ENCODE assay signal across 1 cellular context in the genomic region with DNA sequence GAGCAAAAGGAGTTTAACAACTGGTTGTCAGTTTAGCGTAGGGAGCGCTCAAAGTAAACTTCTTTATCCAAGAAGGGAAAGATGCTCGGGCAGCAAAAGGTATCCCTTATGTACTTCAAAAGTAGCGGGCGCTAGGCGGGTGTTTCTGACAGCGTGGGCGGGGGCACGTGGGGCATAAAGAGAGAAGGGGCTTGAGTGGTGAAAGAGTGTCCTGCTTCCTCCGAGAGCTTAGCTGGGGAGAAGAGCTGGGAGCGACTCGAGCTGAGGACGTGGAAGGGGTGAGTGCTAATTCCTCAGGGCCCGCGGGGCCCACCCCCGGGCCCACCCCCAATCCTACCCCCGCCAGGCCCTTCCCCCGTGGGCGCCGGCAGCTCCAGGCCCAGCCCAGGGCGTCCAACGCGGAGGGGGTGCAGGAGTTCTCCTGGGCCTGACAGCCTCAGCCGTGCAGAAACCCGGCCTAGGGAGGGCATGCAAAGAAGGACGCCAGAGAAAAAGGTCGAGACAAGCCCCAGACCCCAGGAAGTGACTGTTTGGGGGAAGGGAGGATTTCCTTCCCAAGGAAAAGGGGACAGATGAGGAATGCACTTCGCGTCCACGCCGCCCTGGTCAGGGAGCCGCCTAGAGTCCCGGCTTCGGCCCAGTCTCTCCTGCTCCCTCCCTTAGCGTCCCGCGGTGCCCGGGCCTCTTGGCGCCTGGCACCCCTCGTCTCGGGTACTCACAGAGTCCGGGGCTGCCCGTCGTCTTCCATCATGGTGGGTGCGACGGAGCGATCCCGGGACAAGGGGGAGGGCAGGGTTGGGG.
TF ChIP-seq lines count a peak whose summit lies in the region.

No MANE protein-coding gene starts in this region.

TF ChIP-seq in K562, 482 proteins besides CTCF, POLR2A, EP300 and RAD21 (continued from another document):
- TF ChIP-seq, protein P1, sequence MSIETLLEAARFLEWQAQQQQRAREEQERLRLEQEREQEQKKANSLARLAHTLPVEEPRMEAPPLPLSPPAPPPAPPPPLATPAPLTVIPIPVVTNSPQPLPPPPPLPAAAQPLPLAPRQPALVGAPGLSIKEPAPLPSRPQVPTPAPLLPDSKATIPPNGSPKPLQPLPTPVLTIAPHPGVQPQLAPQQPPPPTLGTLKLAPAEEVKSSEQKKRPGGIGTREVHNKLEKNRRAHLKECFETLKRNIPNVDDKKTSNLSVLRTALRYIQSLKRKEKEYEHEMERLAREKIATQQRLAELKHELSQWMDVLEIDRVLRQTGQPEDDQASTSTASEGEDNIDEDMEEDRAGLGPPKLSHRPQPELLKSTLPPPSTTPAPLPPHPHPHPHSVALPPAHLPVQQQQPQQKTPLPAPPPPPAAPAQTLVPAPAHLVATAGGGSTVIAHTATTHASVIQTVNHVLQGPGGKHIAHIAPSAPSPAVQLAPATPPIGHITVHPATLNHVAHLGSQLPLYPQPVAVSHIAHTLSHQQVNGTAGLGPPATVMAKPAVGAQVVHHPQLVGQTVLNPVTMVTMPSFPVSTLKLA (conservative IDR thresholded peaks at IDR 0.05): peak; percentile 55 to 79; a peak in 3 of 4 replicates
- TF ChIP-seq, protein P2, sequence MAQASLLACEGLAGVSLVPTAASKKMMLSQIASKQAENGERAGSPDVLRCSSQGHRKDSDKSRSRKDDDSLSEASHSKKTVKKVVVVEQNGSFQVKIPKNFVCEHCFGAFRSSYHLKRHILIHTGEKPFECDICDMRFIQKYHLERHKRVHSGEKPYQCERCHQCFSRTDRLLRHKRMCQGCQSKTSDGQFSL (CRISPR knock-in tag; IDR thresholded peaks at IDR 0.05): 0 out of 2 replicates have a peak, but pooled peaks have one; percentile 23
- TF ChIP-seq, protein P2 (tag; IDR thresholded peaks at IDR 0.05): no peak
- TF ChIP-seq ZNF780A (CRISPR knock-in tag; IDR thresholded peaks at IDR 0.05): no peak
- no peak for TF ChIP-seq ZNF347 (CRISPR knock-in tag; IDR thresholded peaks at IDR 0.05; ENCODE audit: low read depth)
- TF ChIP-seq JUNB (CRISPR knock-in tag; conservative IDR thresholded peaks at IDR 0.05): no peak
- TF ChIP-seq, protein P3, sequence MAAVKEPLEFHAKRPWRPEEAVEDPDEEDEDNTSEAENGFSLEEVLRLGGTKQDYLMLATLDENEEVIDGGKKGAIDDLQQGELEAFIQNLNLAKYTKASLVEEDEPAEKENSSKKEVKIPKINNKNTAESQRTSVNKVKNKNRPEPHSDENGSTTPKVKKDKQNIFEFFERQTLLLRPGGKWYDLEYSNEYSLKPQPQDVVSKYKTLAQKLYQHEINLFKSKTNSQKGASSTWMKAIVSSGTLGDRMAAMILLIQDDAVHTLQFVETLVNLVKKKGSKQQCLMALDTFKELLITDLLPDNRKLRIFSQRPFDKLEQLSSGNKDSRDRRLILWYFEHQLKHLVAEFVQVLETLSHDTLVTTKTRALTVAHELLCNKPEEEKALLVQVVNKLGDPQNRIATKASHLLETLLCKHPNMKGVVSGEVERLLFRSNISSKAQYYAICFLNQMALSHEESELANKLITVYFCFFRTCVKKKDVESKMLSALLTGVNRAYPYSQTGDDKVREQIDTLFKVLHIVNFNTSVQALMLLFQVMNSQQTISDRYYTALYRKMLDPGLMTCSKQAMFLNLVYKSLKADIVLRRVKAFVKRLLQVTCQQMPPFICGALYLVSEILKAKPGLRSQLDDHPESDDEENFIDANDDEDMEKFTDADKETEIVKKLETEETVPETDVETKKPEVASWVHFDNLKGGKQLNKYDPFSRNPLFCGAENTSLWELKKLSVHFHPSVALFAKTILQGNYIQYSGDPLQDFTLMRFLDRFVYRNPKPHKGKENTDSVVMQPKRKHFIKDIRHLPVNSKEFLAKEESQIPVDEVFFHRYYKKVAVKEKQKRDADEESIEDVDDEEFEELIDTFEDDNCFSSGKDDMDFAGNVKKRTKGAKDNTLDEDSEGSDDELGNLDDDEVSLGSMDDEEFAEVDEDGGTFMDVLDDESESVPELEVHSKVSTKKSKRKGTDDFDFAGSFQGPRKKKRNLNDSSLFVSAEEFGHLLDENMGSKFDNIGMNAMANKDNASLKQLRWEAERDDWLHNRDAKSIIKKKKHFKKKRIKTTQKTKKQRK (IDR thresholded peaks at IDR 0.05; ENCODE audit: borderline replicate concordance, low read depth, low read length): no peak
- TF ChIP-seq EGR1 (conservative IDR thresholded peaks at IDR 0.05): peak; percentile 91
- 0 out of 2 replicates have a peak, but pooled peaks have one; percentile 28 for TF ChIP-seq MYC (IDR thresholded peaks at IDR 0.05; ENCODE audit: low read depth, low read length)
- no peak for TF ChIP-seq MYC (CRISPR knock-in tag; IDR thresholded peaks at IDR 0.05; ENCODE audit: borderline replicate concordance, low read depth)
- no peak for TF ChIP-seq HDAC8 (tag; IDR thresholded peaks at IDR 0.05)
- no peak for TF ChIP-seq BMI1 (IDR thresholded peaks at IDR 0.05; ENCODE audit: low read length)
- TF ChIP-seq HNRNPL (IDR thresholded peaks at IDR 0.05; ENCODE audit: low read depth, low read length): no peak
- TF ChIP-seq NR4A1 (CRISPR knock-in tag; IDR thresholded peaks at IDR 0.05): no peak
- TF ChIP-seq NR4A1 (tag; IDR thresholded peaks at IDR 0.05): no peak
- TF ChIP-seq NFE2L1 (tag; IDR thresholded peaks at IDR 0.05; ENCODE audit: borderline replicate concordance, low read depth): no peak
- TF ChIP-seq SNRNP70 (optimal IDR thresholded peaks at IDR 0.05; ENCODE audit: low read depth, low read length): no peak
- TF ChIP-seq, protein P4, sequence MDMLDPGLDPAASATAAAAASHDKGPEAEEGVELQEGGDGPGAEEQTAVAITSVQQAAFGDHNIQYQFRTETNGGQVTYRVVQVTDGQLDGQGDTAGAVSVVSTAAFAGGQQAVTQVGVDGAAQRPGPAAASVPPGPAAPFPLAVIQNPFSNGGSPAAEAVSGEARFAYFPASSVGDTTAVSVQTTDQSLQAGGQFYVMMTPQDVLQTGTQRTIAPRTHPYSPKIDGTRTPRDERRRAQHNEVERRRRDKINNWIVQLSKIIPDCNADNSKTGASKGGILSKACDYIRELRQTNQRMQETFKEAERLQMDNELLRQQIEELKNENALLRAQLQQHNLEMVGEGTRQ (CRISPR knock-in tag; IDR thresholded peaks at IDR 0.05): peak; percentile 40
- TF ChIP-seq ZNF354B (CRISPR knock-in tag; IDR thresholded peaks at IDR 0.05): no peak
- TF ChIP-seq, protein P5, sequence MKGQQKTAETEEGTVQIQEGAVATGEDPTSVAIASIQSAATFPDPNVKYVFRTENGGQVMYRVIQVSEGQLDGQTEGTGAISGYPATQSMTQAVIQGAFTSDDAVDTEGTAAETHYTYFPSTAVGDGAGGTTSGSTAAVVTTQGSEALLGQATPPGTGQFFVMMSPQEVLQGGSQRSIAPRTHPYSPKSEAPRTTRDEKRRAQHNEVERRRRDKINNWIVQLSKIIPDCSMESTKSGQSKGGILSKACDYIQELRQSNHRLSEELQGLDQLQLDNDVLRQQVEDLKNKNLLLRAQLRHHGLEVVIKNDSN (CRISPR knock-in tag; IDR thresholded peaks at IDR 0.05): peak; percentile 51
- no peak for TF ChIP-seq POU5F1 (IDR thresholded peaks at IDR 0.05; ENCODE audit: borderline replicate concordance, low read depth, low read length, partially characterized antibody)
- no peak for TF ChIP-seq NCOA4 (IDR thresholded peaks at IDR 0.05; ENCODE audit: partially characterized antibody)
- TF ChIP-seq, protein P6, sequence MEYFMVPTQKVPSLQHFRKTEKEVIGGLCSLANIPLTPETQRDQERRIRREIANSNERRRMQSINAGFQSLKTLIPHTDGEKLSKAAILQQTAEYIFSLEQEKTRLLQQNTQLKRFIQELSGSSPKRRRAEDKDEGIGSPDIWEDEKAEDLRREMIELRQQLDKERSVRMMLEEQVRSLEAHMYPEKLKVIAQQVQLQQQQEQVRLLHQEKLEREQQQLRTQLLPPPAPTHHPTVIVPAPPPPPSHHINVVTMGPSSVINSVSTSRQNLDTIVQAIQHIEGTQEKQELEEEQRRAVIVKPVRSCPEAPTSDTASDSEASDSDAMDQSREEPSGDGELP (CRISPR knock-in tag; IDR thresholded peaks at IDR 0.05; ENCODE audit: borderline replicate concordance): peak; percentile 18; the same call in 1 of the 2 replicates
- no peak for TF ChIP-seq STAT5A (IDR thresholded peaks at IDR 0.05; ENCODE audit: borderline replicate concordance, low read length)
- peak; percentile 38 to 49; a peak in 1 of 4 replicates for TF ChIP-seq SIN3A (IDR thresholded peaks at IDR 0.05; ENCODE audit: borderline replicate concordance in 2 of 2, control insufficient read depth in 1 of 2, low read depth in 2 of 2, low read length in 2 of 2)
- no peak for TF ChIP-seq ZC3H4 (CRISPR knock-in tag; IDR thresholded peaks at IDR 0.05; ENCODE audit: borderline replicate concordance)
- no peak for TF ChIP-seq ETV1 (tag; conservative IDR thresholded peaks at IDR 0.05; ENCODE audit: low read depth)
- TF ChIP-seq, protein P7, sequence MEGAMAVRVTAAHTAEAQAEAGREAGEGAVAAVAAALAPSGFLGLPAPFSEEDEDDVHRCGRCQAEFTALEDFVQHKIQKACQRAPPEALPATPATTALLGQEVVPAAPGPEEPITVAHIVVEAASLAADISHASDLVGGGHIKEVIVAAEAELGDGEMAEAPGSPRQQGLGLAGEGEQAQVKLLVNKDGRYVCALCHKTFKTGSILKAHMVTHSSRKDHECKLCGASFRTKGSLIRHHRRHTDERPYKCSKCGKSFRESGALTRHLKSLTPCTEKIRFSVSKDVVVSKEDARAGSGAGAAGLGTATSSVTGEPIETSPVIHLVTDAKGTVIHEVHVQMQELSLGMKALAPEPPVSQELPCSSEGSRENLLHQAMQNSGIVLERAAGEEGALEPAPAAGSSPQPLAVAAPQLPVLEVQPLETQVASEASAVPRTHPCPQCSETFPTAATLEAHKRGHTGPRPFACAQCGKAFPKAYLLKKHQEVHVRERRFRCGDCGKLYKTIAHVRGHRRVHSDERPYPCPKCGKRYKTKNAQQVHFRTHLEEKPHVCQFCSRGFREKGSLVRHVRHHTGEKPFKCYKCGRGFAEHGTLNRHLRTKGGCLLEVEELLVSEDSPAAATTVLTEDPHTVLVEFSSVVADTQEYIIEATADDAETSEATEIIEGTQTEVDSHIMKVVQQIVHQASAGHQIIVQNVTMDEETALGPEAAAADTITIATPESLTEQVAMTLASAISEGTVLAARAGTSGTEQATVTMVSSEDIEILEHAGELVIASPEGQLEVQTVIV (CRISPR knock-in tag; IDR thresholded peaks at IDR 0.05; ENCODE audit: borderline replicate concordance): no peak
- TF ChIP-seq, protein P8, sequence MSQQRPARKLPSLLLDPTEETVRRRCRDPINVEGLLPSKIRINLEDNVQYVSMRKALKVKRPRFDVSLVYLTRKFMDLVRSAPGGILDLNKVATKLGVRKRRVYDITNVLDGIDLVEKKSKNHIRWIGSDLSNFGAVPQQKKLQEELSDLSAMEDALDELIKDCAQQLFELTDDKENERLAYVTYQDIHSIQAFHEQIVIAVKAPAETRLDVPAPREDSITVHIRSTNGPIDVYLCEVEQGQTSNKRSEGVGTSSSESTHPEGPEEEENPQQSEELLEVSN (IDR thresholded peaks at IDR 0.05; ENCODE audit: borderline replicate concordance in 1 of 2, extremely low read depth in 1 of 2, insufficient read depth in 1 of 2, insufficient read length in 1 of 2, low read depth in 1 of 2, low read length in 1 of 2, poor library complexity in 1 of 2, severe bottlenecking in 1 of 2): peak; percentile 15 to 69
- 0 out of 2 replicates have a peak, but pooled peaks have one; percentile 13 for TF ChIP-seq ZNF589 (CRISPR knock-in tag; IDR thresholded peaks at IDR 0.05; ENCODE audit: low read depth)
- no peak for TF ChIP-seq PRMT5 (CRISPR knock-in tag; IDR thresholded peaks at IDR 0.05)
- no peak for TF ChIP-seq CBX1 (IDR thresholded peaks at IDR 0.05; ENCODE audit: low read depth)
- TF ChIP-seq ZBTB7A (IDR thresholded peaks at IDR 0.05; ENCODE audit: borderline replicate concordance, control insufficient read depth, low read depth, low read length): peak; percentile 33; the same call in 1 of the 2 replicates
- TF ChIP-seq RBM14 (IDR thresholded peaks at IDR 0.05; ENCODE audit: borderline replicate concordance, insufficient read depth, low read depth, low read length): no peak
- TF ChIP-seq, protein P9, sequence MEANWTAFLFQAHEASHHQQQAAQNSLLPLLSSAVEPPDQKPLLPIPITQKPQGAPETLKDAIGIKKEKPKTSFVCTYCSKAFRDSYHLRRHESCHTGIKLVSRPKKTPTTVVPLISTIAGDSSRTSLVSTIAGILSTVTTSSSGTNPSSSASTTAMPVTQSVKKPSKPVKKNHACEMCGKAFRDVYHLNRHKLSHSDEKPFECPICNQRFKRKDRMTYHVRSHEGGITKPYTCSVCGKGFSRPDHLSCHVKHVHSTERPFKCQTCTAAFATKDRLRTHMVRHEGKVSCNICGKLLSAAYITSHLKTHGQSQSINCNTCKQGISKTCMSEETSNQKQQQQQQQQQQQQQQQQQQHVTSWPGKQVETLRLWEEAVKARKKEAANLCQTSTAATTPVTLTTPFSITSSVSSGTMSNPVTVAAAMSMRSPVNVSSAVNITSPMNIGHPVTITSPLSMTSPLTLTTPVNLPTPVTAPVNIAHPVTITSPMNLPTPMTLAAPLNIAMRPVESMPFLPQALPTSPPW (CRISPR knock-in tag; IDR thresholded peaks at IDR 0.05): peak; percentile 57
- TF ChIP-seq SMARCE1 (IDR thresholded peaks at IDR 0.05): peak; percentile 8; the same call in 1 of the 2 replicates
- TF ChIP-seq HDAC1 (IDR thresholded peaks at IDR 0.05): peak in 1 of 2 experiments; percentile 43; a peak in 1 of 4 replicates
- TF ChIP-seq, protein P10, sequence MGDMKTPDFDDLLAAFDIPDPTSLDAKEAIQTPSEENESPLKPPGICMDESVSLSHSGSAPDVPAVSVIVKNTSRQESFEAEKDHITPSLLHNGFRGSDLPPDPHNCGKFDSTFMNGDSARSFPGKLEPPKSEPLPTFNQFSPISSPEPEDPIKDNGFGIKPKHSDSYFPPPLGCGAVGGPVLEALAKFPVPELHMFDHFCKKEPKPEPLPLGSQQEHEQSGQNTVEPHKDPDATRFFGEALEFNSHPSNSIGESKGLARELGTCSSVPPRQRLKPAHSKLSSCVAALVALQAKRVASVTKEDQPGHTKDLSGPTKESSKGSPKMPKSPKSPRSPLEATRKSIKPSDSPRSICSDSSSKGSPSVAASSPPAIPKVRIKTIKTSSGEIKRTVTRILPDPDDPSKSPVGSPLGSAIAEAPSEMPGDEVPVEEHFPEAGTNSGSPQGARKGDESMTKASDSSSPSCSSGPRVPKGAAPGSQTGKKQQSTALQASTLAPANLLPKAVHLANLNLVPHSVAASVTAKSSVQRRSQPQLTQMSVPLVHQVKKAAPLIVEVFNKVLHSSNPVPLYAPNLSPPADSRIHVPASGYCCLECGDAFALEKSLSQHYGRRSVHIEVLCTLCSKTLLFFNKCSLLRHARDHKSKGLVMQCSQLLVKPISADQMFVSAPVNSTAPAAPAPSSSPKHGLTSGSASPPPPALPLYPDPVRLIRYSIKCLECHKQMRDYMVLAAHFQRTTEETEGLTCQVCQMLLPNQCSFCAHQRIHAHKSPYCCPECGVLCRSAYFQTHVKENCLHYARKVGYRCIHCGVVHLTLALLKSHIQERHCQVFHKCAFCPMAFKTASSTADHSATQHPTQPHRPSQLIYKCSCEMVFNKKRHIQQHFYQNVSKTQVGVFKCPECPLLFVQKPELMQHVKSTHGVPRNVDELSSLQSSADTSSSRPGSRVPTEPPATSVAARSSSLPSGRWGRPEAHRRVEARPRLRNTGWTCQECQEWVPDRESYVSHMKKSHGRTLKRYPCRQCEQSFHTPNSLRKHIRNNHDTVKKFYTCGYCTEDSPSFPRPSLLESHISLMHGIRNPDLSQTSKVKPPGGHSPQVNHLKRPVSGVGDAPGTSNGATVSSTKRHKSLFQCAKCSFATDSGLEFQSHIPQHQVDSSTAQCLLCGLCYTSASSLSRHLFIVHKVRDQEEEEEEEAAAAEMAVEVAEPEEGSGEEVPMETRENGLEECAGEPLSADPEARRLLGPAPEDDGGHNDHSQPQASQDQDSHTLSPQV (IDR thresholded peaks at IDR 0.05): no peak
- no peak for TF ChIP-seq RAD51 (IDR thresholded peaks at IDR 0.05; ENCODE audit: borderline replicate concordance, low read depth)
- no peak for TF ChIP-seq IFI16 (CRISPR knock-in tag; IDR thresholded peaks at IDR 0.05)
